Comparison of ENCODE assay signal across 8 cellular contexts in genomic region chr20:36063916-36064660, GRCh38.
DNase-seq lines count a peak whose midpoint lies in the region; ATAC-seq, FAIRE-seq and TF ChIP-seq lines count a peak whose summit lies in the region.

No MANE protein-coding gene starts in this region.

- no peak for FAIRE-seq in A549 (lab: Jason Lieb, UNC)

- TF ChIP-seq RAD21 in A549 (conservative IDR thresholded peaks at IDR 0.05 in 1 of 2, IDR thresholded peaks at IDR 0.05 in 1 of 2): no peak

- TF ChIP-seq CTCF in A549 (IDR thresholded peaks at IDR 0.05) (no peak), brain (conservative IDR thresholded peaks at IDR 0.05) (no peak), lower lobe of right lung (IDR thresholded peaks at IDR 0.05) (no peak), uterus (IDR thresholded peaks at IDR 0.05) (no peak)

- TF ChIP-seq EP300 in A549 (IDR thresholded peaks at IDR 0.05): no peak

- intact Hi-C loops in lower lobe of right lung (cut with DNase I) (no loop called here), uterus (cut with DNase I; ENCODE audit: low total_unique reads) (no loop called here)

- H3K4me1 ChIP-seq in A549: peaks cover 33% of the 10 kb centered on the region
- H3K4me1 ChIP-seq in lower lobe of right lung: peaks cover 25% of the 10 kb centered on the region
- H3K4me1 ChIP-seq in uterus: no peaks in the 10 kb centered on the region

- no peaks in the 10 kb centered on the region for H3K9me3 ChIP-seq in A549
- H3K9me3 ChIP-seq in lower lobe of right lung: no peaks in the 10 kb centered on the region
- no peaks in the 10 kb centered on the region for H3K9me3 ChIP-seq in uterus

- peak overlapping the region; percentile 88 to 93 for H3K27ac ChIP-seq in A549
- H3K27ac ChIP-seq in lower lobe of right lung: peak overlapping the region; percentile 87
- H3K27ac ChIP-seq in uterus: peak overlapping the region; percentile 56 to 71

- WGBS in A549 (ENCODE audit: missing lambda C conversion rate): 24% methylated on average over 22 of the region's 26 CpGs

- peak overlapping the region; percentile 69 for H3K4me3 ChIP-seq in A549
- peak overlapping the region; percentile 66 for H3K4me3 ChIP-seq in lower lobe of right lung
- peak overlapping the region; percentile 49 to 58 for H3K4me3 ChIP-seq in uterus

- peak; percentile 32 to 37 for ATAC-seq in A549
- ATAC-seq in HG02970 (IDR thresholded peaks at IDR 0.05; ENCODE audit: low FRiP score, unreplicated experiment): peak; percentile 22
- peak; percentile 31 to 32 for ATAC-seq in lower lobe of right lung

- H3K36me3 ChIP-seq in lower lobe of right lung: no peaks in the 10 kb centered on the region
- no peaks in the 10 kb centered on the region for H3K36me3 ChIP-seq in uterus

- H3K27me3 Mint-ChIP-seq in brain: no peaks in the 10 kb centered on the region

- peak overlapping the region; percentile 89 for H3K4me2 ChIP-seq in A549

- H3K36me3 Mint-ChIP-seq in brain: no peaks in the 10 kb centered on the region

- POLR2A ChIA-PET in A549 (lab: Yijun Ruan, JAX): interaction anchor here (0.9 to 2.1 kb wide), 5 partner anchors 14 to 74 kb away, joined by 3 to 18 read pairs (median 4); no protein-coding TSS in a partner anchor

- TF ChIP-seq POLR2A in A549 (IDR thresholded peaks at IDR 0.05; ENCODE audit: low read length) (no peak), uterus (IDR thresholded peaks at IDR 0.05) (no peak)

- peaks cover 13% of the 10 kb centered on the region for H3K4me1 Mint-ChIP-seq in brain

- peaks cover 0 to 7% (median 4%) of the 10 kb centered on the region in 5 experiments for H3K9me3 Mint-ChIP-seq in brain

- peak overlapping the region in 3 of 5 experiments; percentile 83 to 98 (median 95) for H3K27ac Mint-ChIP-seq in brain

- DNase-seq in A549 (ENCODE audit: low read depth in 1 of 2, low spot score in 1 of 2): no peak
- no peak for DNase-seq in lower lobe of right lung
- no peak for DNase-seq in uterus
- no peak for DNase-seq in SK-N-DZ (ENCODE audit: low spot score)
- DNase-seq in KG1 (lab: John Stamatoyannopoulos, UW): no peak
- DNase-seq in putamen (ENCODE audit: low spot score): no peak

- H3K27me3 ChIP-seq in lower lobe of right lung (ENCODE audit: low read depth): no peaks in the 10 kb centered on the region
- no peaks in the 10 kb centered on the region for H3K27me3 ChIP-seq in uterus

- peak overlapping the region; percentile 82 to 86 (median 85) for H3K4me3 Mint-ChIP-seq in brain

- CTCF ChIA-PET in A549 (lab: Yijun Ruan, JAX): interaction anchor here (0.8 to 2.1 kb wide), 11 partner anchors 9 to 139 kb away, joined by 3 to 16 read pairs (median 4); no protein-coding TSS in a partner anchor

TF ChIP-seq in A549, 52 proteins besides CTCF, POLR2A, EP300 and RAD21:
- no peak for TF ChIP-seq KDM5A (IDR thresholded peaks at IDR 0.05)
- no peak for TF ChIP-seq CHD2 (IDR thresholded peaks at IDR 0.05; ENCODE audit: low read length, partially characterized antibody)
- TF ChIP-seq RNF2 (IDR thresholded peaks at IDR 0.05; ENCODE audit: borderline replicate concordance, low read depth): no peak
- TF ChIP-seq HEYL (CRISPR knock-in tag; IDR thresholded peaks at IDR 0.05): no peak
- TF ChIP-seq PHF8 (IDR thresholded peaks at IDR 0.05; ENCODE audit: borderline replicate concordance, low read depth): peak; percentile 38; the same call in 1 of the 2 replicates
- no peak for TF ChIP-seq PBX3 (IDR thresholded peaks at IDR 0.05)
- no peak for TF ChIP-seq TP53 (CRISPR knock-in tag; IDR thresholded peaks at IDR 0.05)
- TF ChIP-seq HMGXB4 (CRISPR knock-in tag; IDR thresholded peaks at IDR 0.05; ENCODE audit: borderline replicate concordance): no peak
- TF ChIP-seq MAX (IDR thresholded peaks at IDR 0.05): no peak
- 0 out of 3 replicates have a peak, but pooled peaks have one; percentile 21 for TF ChIP-seq BCL3 (IDR thresholded peaks at IDR 0.05)
